In genomic region chr6:168365422-168366165, GRCh38 we compare ENCODE assay signal across 17 cellular contexts. TPM values are rescaled to one million over a fixed set of nuclear protein-coding genes. Genes with fewer than 3 reads are reported as not detected.
DNase-seq lines count a peak whose midpoint lies in the region; ATAC-seq and TF ChIP-seq lines count a peak whose summit lies in the region.
"Had no signal": no experiment of that assay in that cellular context is flagged by ENCODE, and none has a peak within 500 bp of the region (broad histone marks: within the 10 kb centered on the region; RNA-seq: fewer than 3 reads in every experiment).

No MANE protein-coding gene starts in this region.

- DNase-seq in Right ventricle myocardium superior (peak; percentile 18), heart left ventricle (no peak), left ventricle myocardium superior (peak; percentile 8), posterior vena cava (ENCODE audit: low spot score) (peak; percentile 79), upper lobe of right lung (peak; percentile 36), NCI-H2196 treated with DMSO at 0.1 percent for 48 hours (lab: John Stamatoyannopoulos, UW; ENCODE audit: unreplicated experiment) (no peak), nephron progenitor cell (no peak)
- DNase-seq: ACHN; Calu3; CD4-positive, CD25-positive, alpha-beta regulatory T cell; DMS 273 treated with DMSO at 0.1 percent for 48 hours; GM23248 had no signal

- H3K4me1 ChIP-seq in heart left ventricle: peaks cover 0 to 9% (median 0%) of the 10 kb centered on the region in 12 donors
- H3K4me1 ChIP-seq in upper lobe of right lung: peaks cover 3% of the 10 kb centered on the region

- peaks cover 14% of the 10 kb centered on the region for H3K27me3 Mint-ChIP-seq in nephron progenitor cell (ENCODE audit: low read depth, poor library complexity)
- H3K27me3 Mint-ChIP-seq: CD4-positive, CD25-positive, alpha-beta regulatory T cell had no signal

- H3K27me3 ChIP-seq in heart left ventricle (peaks cover 0 to 40% (median 3%) of the 10 kb centered on the region in 9 donors), upper lobe of right lung (no peaks in the 10 kb centered on the region)

- no peak overlapping the region for H3K27ac ChIP-seq in heart left ventricle
- no peak overlapping the region for H3K27ac ChIP-seq in upper lobe of right lung
- H3K27ac ChIP-seq: BLaER1 treated with 17β-estradiol and CSF1 and Interleukin-3, amounts not matched to agents 10 nM and 100 nM; GM23248 had no signal

- no peaks in the 10 kb centered on the region for H3K36me3 Mint-ChIP-seq in nephron progenitor cell (ENCODE audit: low read depth)
- H3K36me3 Mint-ChIP-seq: CD4-positive, CD25-positive, alpha-beta regulatory T cell had no signal

- no peaks in the 10 kb centered on the region for H3K36me3 ChIP-seq in heart left ventricle
- H3K36me3 ChIP-seq in upper lobe of right lung: no peaks in the 10 kb centered on the region
- H3K36me3 ChIP-seq: BLaER1 treated with 17β-estradiol and CSF1 and Interleukin-3, amounts not matched to agents 10 nM and 100 nM had no signal

- intact Hi-C loops in Right ventricle myocardium superior (cut with DNase I) (no loop called here), heart left ventricle (cut with DNase I) (loop anchor here in 1 of 10 donors (10.0 kb wide), 1 partner anchor 211 kb away; no protein-coding TSS in a partner anchor), left ventricle myocardium superior (cut with micrococcal nuclease) (no loop called here), posterior vena cava (cut with DNase I) (no loop called here), upper lobe of right lung (cut with DNase I) (no loop called here)

- no peak overlapping the region for H3K4me3 Mint-ChIP-seq in nephron progenitor cell
- H3K4me3 Mint-ChIP-seq: CD4-positive, CD25-positive, alpha-beta regulatory T cell had no signal

- H3K4me1 Mint-ChIP-seq in nephron progenitor cell: peaks cover 42% of the 10 kb centered on the region

- H3K9me3 Mint-ChIP-seq in nephron progenitor cell: peaks cover 26% of the 10 kb centered on the region

- 83 to 94% (median 89%) methylated on average over 22 to 24 of the region's 24 CpGs for WGBS in heart left ventricle, 4 donors

- H3K4me3 ChIP-seq in heart left ventricle: no peak overlapping the region
- H3K4me3 ChIP-seq in upper lobe of right lung: no peak overlapping the region
- H3K4me3 ChIP-seq: BLaER1 treated with 17β-estradiol and CSF1 and Interleukin-3, amounts not matched to agents 10 nM and 100 nM; GM12878; GM23248 had no signal

- H3K27ac Mint-ChIP-seq in nephron progenitor cell: no peak overlapping the region
- H3K27ac Mint-ChIP-seq: CD4-positive, CD25-positive, alpha-beta regulatory T cell had no signal

- TF ChIP-seq CTCF in heart left ventricle (IDR thresholded peaks at IDR 0.05) (no peak), upper lobe of right lung (IDR thresholded peaks at IDR 0.05) (no peak), nephron progenitor cell (IDR thresholded peaks at IDR 0.05) (no peak)

- ATAC-seq in Right ventricle myocardium superior (ENCODE audit: poor library complexity): no peak
- no peak for ATAC-seq in heart left ventricle
- ATAC-seq in left ventricle myocardium superior: no peak
- no peak for ATAC-seq in upper lobe of right lung
- ATAC-seq: GM12878 had no signal

- peaks cover 0 to 14% (median 0%) of the 10 kb centered on the region in 12 donors for H3K9me3 ChIP-seq in heart left ventricle
- H3K9me3 ChIP-seq in upper lobe of right lung: no peaks in the 10 kb centered on the region

- TF ChIP-seq POLR2A in heart left ventricle (IDR thresholded peaks at IDR 0.05): no peak

RNA-seq across cellular contexts. Expression of gene DACT2, which starts 46.0 kb away (rescaled TPM):
- 1.6 TPM for total RNA-seq in Right ventricle myocardium superior
- total RNA-seq in heart left ventricle: 1 to 10 TPM in 4 of 9 donors, under 1 TPM in 5; 0.14 to 3.8 (median 0.94) TPM
- polyA plus RNA-seq in heart left ventricle: under 1 TPM; 0.19 to 0.30 TPM
- 0.92 TPM for total RNA-seq in left ventricle myocardium superior
- 1 to 10 TPM in 1 of 2 donors, under 1 TPM in 1; 0.24 to 1.7 TPM for total RNA-seq in posterior vena cava
- 2.5 TPM for total RNA-seq in upper lobe of right lung
- total RNA-seq: A172; Calu3; CD4-positive, CD25-positive, alpha-beta regulatory T cell; Daoy; GM12878; GM23248; HT-29 had no signal
- polyA plus RNA-seq: CD4-positive, CD25-positive, alpha-beta regulatory T cell; GM12878; GM23248 had no signal

Comparison
In these comparisons a context has a peak if more than half of its experiments do, and no peak if none do; other contexts are left out.
1. DNase-seq: peak in Right ventricle myocardium superior (single experiment), left ventricle myocardium superior (single experiment), posterior vena cava (single experiment) and upper lobe of right lung (single experiment); none in heart left ventricle (0 of 5), NCI-H2196 treated with DMSO at 0.1 percent for 48 hours (single experiment) and nephron progenitor cell (single experiment).